21 cellular contexts compared by ENCODE assay signal in genomic region chr6:86756623-86757246, GRCh38.
DNase-seq lines count a peak whose midpoint lies in the region; ATAC-seq, FAIRE-seq and TF ChIP-seq lines count a peak whose summit lies in the region.
"Had no signal": no experiment of that assay in that cellular context is flagged by ENCODE, and none has a peak within 500 bp of the region (broad histone marks: within the 10 kb centered on the region; RNA-seq: fewer than 3 reads in every experiment).

No MANE protein-coding gene starts in this region.

- H3K9ac ChIP-seq in NT2/D1 (ENCODE audit: insufficient read length, low read depth) (no peak overlapping the region), mesendoderm (ENCODE audit: low read length) (no peak overlapping the region)
- H3K9ac ChIP-seq: BLaER1, KMS-11 had no signal

- H3K9me3 Mint-ChIP-seq in naive thymus-derived CD8-positive, alpha-beta T cell, result peaks cover 0 to 20% (median 13%) of the 10 kb centered on the region in 9 donors

- H2BK120ac ChIP-seq in mesendoderm (ENCODE audit: low read depth, low read length), result no peak overlapping the region

- H3K4me1 ChIP-seq in NT2/D1 (ENCODE audit: insufficient read depth, insufficient read length) (no peaks in the 10 kb centered on the region), mesendoderm (ENCODE audit: control insufficient read depth, low read depth, low read length) (no peaks in the 10 kb centered on the region)
- H3K4me1 ChIP-seq: A549, BLaER1 had no signal

- no peak for TF ChIP-seq POLR2A in GM12892 (IDR thresholded peaks at IDR 0.05; ENCODE audit: low read depth, low read length)

- H3K4me2 ChIP-seq in mesendoderm (ENCODE audit: low read length), result no peak overlapping the region
- H3K4me2 ChIP-seq: A549, BLaER1, KMS-11 had no signal

- no peak overlapping the region for H2AK5ac ChIP-seq in mesendoderm (ENCODE audit: low read length)

- H3K36me3 ChIP-seq in NT2/D1 (ENCODE audit: insufficient read depth, insufficient read length, low read length) (no peaks in the 10 kb centered on the region), mesendoderm (ENCODE audit: control insufficient read depth, insufficient read depth, low read length) (no peaks in the 10 kb centered on the region)
- H3K36me3 ChIP-seq: BLaER1 had no signal

- no peak overlapping the region for H4K5ac ChIP-seq in mesendoderm (ENCODE audit: low read length)

- H3K4me3 Mint-ChIP-seq in naive thymus-derived CD8-positive, alpha-beta T cell, result no peak overlapping the region
- H3K4me3 Mint-ChIP-seq: CD4-positive, CD25-positive, alpha-beta regulatory T cell; IgD-negative memory B cell had no signal

- no peak overlapping the region for H4K8ac ChIP-seq in mesendoderm (ENCODE audit: low read depth, low read length)

- H3K27me3 ChIP-seq in NT2/D1 (ENCODE audit: insufficient read depth, insufficient read length) (no peaks in the 10 kb centered on the region), mesendoderm (ENCODE audit: insufficient read depth, low read length, poor library complexity) (no peaks in the 10 kb centered on the region)
- H3K27me3 ChIP-seq: BLaER1 had no signal

- H3K36me3 Mint-ChIP-seq in naive thymus-derived CD8-positive, alpha-beta T cell, result peaks cover 0 to 6% (median 0%) of the 10 kb centered on the region in 3 donors
- H3K36me3 Mint-ChIP-seq: CD4-positive, CD25-positive, alpha-beta regulatory T cell; IgD-negative memory B cell had no signal

- H3K4me3 ChIP-seq in NT2/D1 (ENCODE audit: insufficient read length, low read depth), result no peak overlapping the region
- no peak overlapping the region for H3K4me3 ChIP-seq in mesendoderm (ENCODE audit: low read length)
- H3K4me3 ChIP-seq: A549, BLaER1 had no signal

- DNase-seq in NT2/D1 (ENCODE audit: low read depth, low spot score), result peak; percentile 9
- DNase-seq in iPS DF 4.7 (ENCODE audit: extremely low read depth, low spot score), result peak; percentile 19
- DNase-seq in mesendoderm, result peak; percentile 7
- no peak for DNase-seq in naive thymus-derived CD8-positive, alpha-beta T cell
- no peak for DNase-seq in DMS79 treated with DMSO at 0.1 percent for 48 hours (lab: John Stamatoyannopoulos, UW)
- no peak for DNase-seq in GM12892 (ENCODE audit: insufficient read length)
- DNase-seq: Calu3; CD4-positive, CD25-positive, alpha-beta regulatory T cell; DMS 273 treated with DMSO at 0.1 percent for 48 hours; DMS79; EL had no signal

- POLR2A ChIA-PET in naive thymus-derived CD8-positive, alpha-beta T cell (lab: Charles Lee), result no interaction called here

- no peaks in the 10 kb centered on the region for H3K79me2 ChIP-seq in mesendoderm (ENCODE audit: control insufficient read depth, insufficient read depth, low read length)

- H3K27ac ChIP-seq in mesendoderm (ENCODE audit: low read depth, low read length), result no peak overlapping the region
- H3K27ac ChIP-seq: A549, BLaER1, HL-60, KMS-11 had no signal

- H3K4me1 Mint-ChIP-seq in naive thymus-derived CD8-positive, alpha-beta T cell, result no peaks in the 10 kb centered on the region
- H3K4me1 Mint-ChIP-seq: CD4-positive, CD25-positive, alpha-beta regulatory T cell; IgD-negative memory B cell had no signal

- H2BK5ac ChIP-seq in mesendoderm (ENCODE audit: low read length), result no peak overlapping the region

- no peak overlapping the region for H3K18ac ChIP-seq in mesendoderm (ENCODE audit: low read length)

- H3K9me3 ChIP-seq in NT2/D1 (ENCODE audit: insufficient read depth, low read length), result peaks cover 22% of the 10 kb centered on the region
- H3K9me3 ChIP-seq: A549 had no signal

- H3K27me3 Mint-ChIP-seq in naive thymus-derived CD8-positive, alpha-beta T cell, result no peaks in the 10 kb centered on the region
- H3K27me3 Mint-ChIP-seq: CD4-positive, CD25-positive, alpha-beta regulatory T cell; IgD-negative memory B cell had no signal

- H2BK15ac ChIP-seq in mesendoderm (replicated peaks; ENCODE audit: low read depth), result no peak overlapping the region

- no peak for FAIRE-seq in GM12892 (lab: Jason Lieb, UNC)
- FAIRE-seq: A549, G401.6, GM12891, GM19239 had no signal

- no peak overlapping the region for H3K23ac ChIP-seq in mesendoderm (ENCODE audit: low read length)

- no CpG with 5 or more reads among the region's 1 CpG for WGBS in mesendoderm (ENCODE audit: extremely low coverage, insufficient coverage, low lambda C conversion rate)

- H3K4ac ChIP-seq in mesendoderm (ENCODE audit: low read depth, low read length), result no peak overlapping the region

- no peak for ATAC-seq in naive thymus-derived CD8-positive, alpha-beta T cell
- ATAC-seq in GM18870 (IDR thresholded peaks at IDR 0.05; ENCODE audit: unreplicated experiment), result no peak
- ATAC-seq: A549, HCT116 had no signal

- no peaks in the 10 kb centered on the region for H3K79me1 ChIP-seq in mesendoderm (ENCODE audit: low read length)

- no peak overlapping the region for H3K27ac Mint-ChIP-seq in naive thymus-derived CD8-positive, alpha-beta T cell
- H3K27ac Mint-ChIP-seq: CD4-positive, CD25-positive, alpha-beta regulatory T cell; IgD-negative memory B cell had no signal

- no peak overlapping the region for H3K56ac ChIP-seq in mesendoderm (ENCODE audit: low read length)

Comparison
In these comparisons a context has a peak if more than half of its experiments do, and no peak if none do; other contexts are left out.
1. DNase-seq: peak in NT2/D1 (single experiment), iPS DF 4.7 (single experiment) and mesendoderm (single experiment); none in naive thymus-derived CD8-positive, alpha-beta T cell (0 of 10), DMS79 treated with DMSO at 0.1 percent for 48 hours (single experiment) and GM12892 (single experiment).